ENCODE assay signal across 19 cellular contexts in genomic region chr16:87549627-87550509, GRCh38. TPM values are rescaled to one million over a fixed set of nuclear protein-coding genes. Genes with fewer than 3 reads are reported as not detected.
DNase-seq lines count a peak whose midpoint lies in the region; ATAC-seq, FAIRE-seq and TF ChIP-seq lines count a peak whose summit lies in the region.
"Had no signal": no experiment of that assay in that cellular context is flagged by ENCODE, and none has a peak within 500 bp of the region (broad histone marks: within the 10 kb centered on the region; RNA-seq: fewer than 3 reads in every experiment).

No MANE protein-coding gene starts in this region.

- no peak for ATAC-seq in IMR-90 (ENCODE audit: low read depth)
- ATAC-seq in GM21447 (IDR thresholded peaks at IDR 0.05; ENCODE audit: unreplicated experiment): no peak
- ATAC-seq in left cardiac atrium: no peak

- H3K27ac Mint-ChIP-seq in activated CD4-positive, alpha-beta memory T cell treated with anti-CD3 and anti-CD28 coated beads for 36 hours: no peak overlapping the region
- no peak overlapping the region for H3K27ac Mint-ChIP-seq in activated CD4-positive, alpha-beta memory T cell treated with anti-CD3 and anti-CD28 coated beads, Interleukin-2, amount 10 ng/mL, durations not matched to agents 7 days and 5 days

- H3K36me3 Mint-ChIP-seq in activated CD4-positive, alpha-beta memory T cell treated with anti-CD3 and anti-CD28 coated beads for 36 hours: no peaks in the 10 kb centered on the region
- H3K36me3 Mint-ChIP-seq in activated CD4-positive, alpha-beta memory T cell treated with anti-CD3 and anti-CD28 coated beads, Interleukin-2, amount 10 ng/mL, durations not matched to agents 7 days and 5 days (ENCODE audit: low read depth): no peaks in the 10 kb centered on the region

- TF ChIP-seq EP300 in H1 (IDR thresholded peaks at IDR 0.05; ENCODE audit: borderline replicate concordance in 1 of 2, low read depth in 2 of 2, low read length in 2 of 2): no peak

- 0 out of 2 replicates have a peak, but pooled peaks cover 2% of the 10 kb centered on the region for H3K9me1 ChIP-seq in IMR-90 (ENCODE audit: insufficient read depth, low read length)

- dilution Hi-C loops in IMR-90 (cut with HindIII; ENCODE audit: low sequenced_read_pairs, unreplicated experiment): no loop called here

- no peak overlapping the region for H3K27ac ChIP-seq in IMR-90 (ENCODE audit: insufficient read depth, low read length)
- no peak overlapping the region for H3K27ac ChIP-seq in H1 (ENCODE audit: low read depth, low read length)
- H3K27ac ChIP-seq in trophoblast cell (ENCODE audit: low read depth, low read length): no peak overlapping the region
- H3K27ac ChIP-seq: BLaER1 treated with 17β-estradiol and CSF1 and Interleukin-3, amounts not matched to agents 10 nM and 100 nM; HL-60; RWPE1; SJCRH30 had no signal

- peaks cover 12% of the 10 kb centered on the region for H3K9me3 Mint-ChIP-seq in activated CD4-positive, alpha-beta memory T cell treated with anti-CD3 and anti-CD28 coated beads for 36 hours
- peaks cover 4% of the 10 kb centered on the region for H3K9me3 Mint-ChIP-seq in activated CD4-positive, alpha-beta memory T cell treated with anti-CD3 and anti-CD28 coated beads, Interleukin-2, amount 10 ng/mL, durations not matched to agents 7 days and 5 days

- H3K79me1 ChIP-seq in IMR-90 (ENCODE audit: low read depth in 1 of 2, low read length in 2 of 2) (no peaks in the 10 kb centered on the region), H1 (ENCODE audit: low read depth, low read length) (no peaks in the 10 kb centered on the region), trophoblast cell (ENCODE audit: low read length) (no peaks in the 10 kb centered on the region)

- no peak overlapping the region for H4K12ac ChIP-seq in trophoblast cell (ENCODE audit: low read depth, low read length)

- peaks cover 12% of the 10 kb centered on the region for H3K27me3 Mint-ChIP-seq in activated CD4-positive, alpha-beta memory T cell treated with anti-CD3 and anti-CD28 coated beads for 36 hours
- H3K27me3 Mint-ChIP-seq in activated CD4-positive, alpha-beta memory T cell treated with anti-CD3 and anti-CD28 coated beads, Interleukin-2, amount 10 ng/mL, durations not matched to agents 7 days and 5 days: peaks cover 13% of the 10 kb centered on the region

- H3K27me3 ChIP-seq in IMR-90 (ENCODE audit: control insufficient read depth, insufficient read depth, low read length) (peaks cover 33% of the 10 kb centered on the region; the same call in 1 of the 2 replicates), H1 (replicated peaks in 1 of 4; ENCODE audit: control insufficient read depth in 3 of 4, extremely low read depth in 1 of 4, insufficient read depth in 3 of 4, low read length in 3 of 4) (no peaks in the 10 kb centered on the region; a peak in 1 of 7 replicates), trophoblast cell (ENCODE audit: insufficient read depth, low read length) (peaks cover 1% of the 10 kb centered on the region)
- H3K27me3 ChIP-seq: SJCRH30 had no signal

- intact Hi-C loops in activated CD4-positive, alpha-beta memory T cell treated with anti-CD3 and anti-CD28 coated beads for 36 hours (cut with micrococcal nuclease): loop anchor here (2.0 kb wide), 1 partner anchor 87 kb away; no protein-coding TSS in a partner anchor
- intact Hi-C loops in IMR-90 (cut with micrococcal nuclease) (loop anchor here (2.0 kb wide), 1 partner anchor 85 kb away; no protein-coding TSS in a partner anchor), left cardiac atrium (cut with DNase I) (loop anchor here in 1 of 2 donors (5.0 kb wide), 1 partner anchor 133 kb away; no protein-coding TSS in a partner anchor)

- H4K91ac ChIP-seq in IMR-90 (ENCODE audit: insufficient read depth, low read depth, low read length): no peak overlapping the region
- peak overlapping the region; percentile 91 for H4K91ac ChIP-seq in H1 (replicated peaks; ENCODE audit: insufficient read length, low read length)
- no peak overlapping the region for H4K91ac ChIP-seq in trophoblast cell (ENCODE audit: low read depth, low read length)

- H2AFZ ChIP-seq in IMR-90 (replicated peaks; ENCODE audit: low read length, poor library complexity) (peak overlapping the region; percentile 70), H1 (ENCODE audit: low read length) (no peak overlapping the region), trophoblast cell (ENCODE audit: insufficient read depth, low read length, poor library complexity) (no peak overlapping the region)

- POLR2A ChIA-PET in activated CD4-positive, alpha-beta memory T cell treated with anti-CD3 and anti-CD28 coated beads for 36 hours (lab: Charles Lee): no interaction called here
- POLR2A ChIA-PET in activated CD4-positive, alpha-beta memory T cell treated with anti-CD3 and anti-CD28 coated beads, Interleukin-2, amount 10 ng/mL, durations not matched to agents 7 days and 5 days (lab: Charles Lee): no interaction called here
- POLR2A ChIA-PET in IMR-90 (lab: Charles Lee; ENCODE audit: unreplicated experiment): no interaction called here
- POLR2A ChIA-PET in H1 (lab: Charles Lee; ENCODE audit: partially characterized antibody): no interaction called here

- no peaks in the 10 kb centered on the region for H3K4me1 Mint-ChIP-seq in activated CD4-positive, alpha-beta memory T cell treated with anti-CD3 and anti-CD28 coated beads for 36 hours (ENCODE audit: low read depth)
- peaks cover 1% of the 10 kb centered on the region for H3K4me1 Mint-ChIP-seq in activated CD4-positive, alpha-beta memory T cell treated with anti-CD3 and anti-CD28 coated beads, Interleukin-2, amount 10 ng/mL, durations not matched to agents 7 days and 5 days

- H3K56ac ChIP-seq in IMR-90 (ENCODE audit: extremely low read depth, insufficient read depth, low read length) (no peak overlapping the region), H1 (replicated peaks; ENCODE audit: insufficient read length, low read depth, low read length) (no peak overlapping the region)

- H3K4ac ChIP-seq in IMR-90 (ENCODE audit: low read depth, low read length) (no peak overlapping the region), H1 (replicated peaks; ENCODE audit: insufficient read length, low read depth, low read length) (peak overlapping the region; percentile 83), trophoblast cell (ENCODE audit: low read depth, low read length) (no peak overlapping the region)

- no peak overlapping the region for H4K8ac ChIP-seq in IMR-90 (ENCODE audit: low read depth in 2 of 2, low read length in 2 of 2)
- no peak overlapping the region; the same call in 1 of the 2 replicates for H4K8ac ChIP-seq in H1 (ENCODE audit: extremely low read depth, insufficient read depth, low read length)
- H4K8ac ChIP-seq in trophoblast cell (ENCODE audit: low read depth, low read length): no peak overlapping the region

- H3K18ac ChIP-seq in IMR-90 (ENCODE audit: low read depth, low read length) (no peak overlapping the region), H1 (ENCODE audit: extremely low read depth, low read length) (no peak overlapping the region), trophoblast cell (ENCODE audit: low read length) (no peak overlapping the region)

- BruUV-seq in IMR-90 (replicated peaks; lab: Mats Ljungman, UMichigan): no TSS peak

- H2AK5ac ChIP-seq in IMR-90 (ENCODE audit: low read depth, low read length) (peak overlapping the region; percentile 67; the same call in 1 of the 2 replicates), H1 (ENCODE audit: low read depth, low read length) (peak overlapping the region; percentile 94), trophoblast cell (ENCODE audit: low read length) (no peak overlapping the region)

- H3K4me1 ChIP-seq in IMR-90 (ENCODE audit: control insufficient read depth, insufficient read depth, low read length) (no peaks in the 10 kb centered on the region; the same call in 1 of the 2 replicates), H1 (replicated peaks in 1 of 4; ENCODE audit: control insufficient read depth in 3 of 4, insufficient read depth in 4 of 4, low read length in 3 of 4) (no peaks in the 10 kb centered on the region; a peak in 2 of 7 replicates), trophoblast cell (ENCODE audit: control insufficient read depth in 1 of 2, insufficient read depth in 2 of 2, low read length in 2 of 2) (no peaks in the 10 kb centered on the region)
- H3K4me1 ChIP-seq: SJCRH30 had no signal

- no peak for TF ChIP-seq POLR2A in IMR-90 (IDR thresholded peaks at IDR 0.05; ENCODE audit: low read depth, low read length)
- TF ChIP-seq POLR2A in H1 (IDR thresholded peaks at IDR 0.05; ENCODE audit: control extremely low read depth in 1 of 2, low read depth in 2 of 2, low read length in 2 of 2): no peak

- DNase-seq in activated CD4-positive, alpha-beta memory T cell treated with anti-CD3 and anti-CD28 coated beads for 36 hours: no peak
- no peak for DNase-seq in activated CD4-positive, alpha-beta memory T cell treated with anti-CD3 and anti-CD28 coated beads, Interleukin-2, amount 10 ng/mL, durations not matched to agents 7 days and 5 days
- no peak for DNase-seq in IMR-90
- no peak for DNase-seq in H1 (ENCODE audit: low read depth in 1 of 2, low spot score in 2 of 2)
- DNase-seq in trophoblast cell: no peak
- no peak for DNase-seq in mucosa of gallbladder (ENCODE audit: low spot score)
- DNase-seq in left cardiac atrium: no peak
- DNase-seq: DMS79 treated with DMSO at 0.1 percent for 48 hours, HCEC 1CT, KBM-7, MV-4-11, NCI-H1930 had no signal

- H3K9me3 ChIP-seq in IMR-90 (ENCODE audit: control insufficient read depth, insufficient read depth, low read length): peaks cover 8% of the 10 kb centered on the region
- peaks cover 7 to 8% of the 10 kb centered on the region in 2 experiments; a peak in 1 of 4 replicates for H3K9me3 ChIP-seq in H1 (ENCODE audit: insufficient read depth in 2 of 2, low read depth in 1 of 2, low read length in 1 of 2)
- H3K9me3 ChIP-seq in trophoblast cell (ENCODE audit: insufficient read depth, low read depth, low read length): peaks cover 16% of the 10 kb centered on the region
- H3K9me3 ChIP-seq: SJCRH30 had no signal

- WGBS in IMR-90 (ENCODE audit: extremely low coverage in 2 of 2, insufficient read length in 1 of 2), 2 experiments: 81% methylated on average over 18 of the region's 34 CpGs; no CpG with 5 or more reads in 1 of the 2 experiments
- 80% methylated on average over 34 of the region's 34 CpGs; no CpG with 5 or more reads in 1 of the 2 experiments for WGBS in H1 (ENCODE audit: extremely low coverage in 1 of 2, insufficient coverage in 1 of 2, insufficient read length in 1 of 2, insufficient replicate concordance in 2 of 2, low coverage in 1 of 2, low lambda C conversion rate in 2 of 2, missing lambda C conversion rate in 1 of 2), 2 experiments
- no CpG with 5 or more reads among the region's 34 CpGs for WGBS in trophoblast cell (ENCODE audit: extremely low coverage, insufficient coverage, insufficient read length)

- H3K23ac ChIP-seq in IMR-90 (ENCODE audit: low read depth, low read length) (no peak overlapping the region), H1 (ENCODE audit: insufficient read length) (no peak overlapping the region), trophoblast cell (ENCODE audit: low read length) (no peak overlapping the region)

- no peak overlapping the region for H2BK20ac ChIP-seq in IMR-90 (ENCODE audit: low read depth, low read length)
- no peak overlapping the region for H2BK20ac ChIP-seq in H1 (ENCODE audit: low read length)

- CTCF ChIA-PET in activated CD4-positive, alpha-beta memory T cell treated with anti-CD3 and anti-CD28 coated beads for 36 hours (lab: Charles Lee): interaction anchor here (1.6 to 1.9 kb wide), 3 partner anchors 8 to 86 kb away, joined by 5 to 11 read pairs (median 7); no protein-coding TSS in a partner anchor
- CTCF ChIA-PET in activated CD4-positive, alpha-beta memory T cell treated with anti-CD3 and anti-CD28 coated beads, Interleukin-2, amount 10 ng/mL, durations not matched to agents 7 days and 5 days (lab: Charles Lee): interaction anchor here (1.8 to 1.9 kb wide), 2 partner anchors 86 to 322 kb away, joined by 5 to 6 read pairs; no protein-coding TSS in a partner anchor
- CTCF ChIA-PET in IMR-90 (lab: Yijun Ruan, JAX): interaction anchor here (1.0 kb wide), 1 partner anchor 21 kb away, joined by 3 read pairs; no protein-coding TSS in a partner anchor
- CTCF ChIA-PET in H1 (lab: Charles Lee; ENCODE audit: partially characterized antibody): interaction anchor here (0.7 to 1.6 kb wide), 16 partner anchors 11 to 129 kb away, joined by 3 to 20 read pairs (median 4); no protein-coding TSS in a partner anchor

- no peak overlapping the region for H2BK15ac ChIP-seq in IMR-90 (ENCODE audit: low read depth, low read length)
- peak overlapping the region; percentile 97 for H2BK15ac ChIP-seq in H1 (ENCODE audit: low read length)

- H4K20me1 ChIP-seq in IMR-90 (ENCODE audit: insufficient read depth, low read length): peaks cover 5% of the 10 kb centered on the region; the same call in 1 of the 2 replicates
- H4K20me1 ChIP-seq in H1 (replicated peaks in 1 of 2; ENCODE audit: control insufficient read depth in 1 of 2, insufficient read depth in 2 of 2, low read length in 2 of 2): peaks cover 0 to 8% of the 10 kb centered on the region in 2 experiments

- TF ChIP-seq CTCF in IMR-90 (conservative IDR thresholded peaks at IDR 0.05; ENCODE audit: low read depth, low read length) (no peak), H1 (IDR thresholded peaks at IDR 0.05; ENCODE audit: control extremely low read depth in 1 of 3, insufficient read depth in 1 of 3, low read depth in 1 of 3, low read length in 3 of 3) (no peak)

- H3K4me2 ChIP-seq in IMR-90 (ENCODE audit: low read depth, low read length): no peak overlapping the region
- H3K4me2 ChIP-seq in H1 (ENCODE audit: insufficient read depth in 1 of 2, low read depth in 2 of 2, low read length in 2 of 2): no peak overlapping the region
- no peak overlapping the region for H3K4me2 ChIP-seq in trophoblast cell (ENCODE audit: low read length)
- H3K4me2 ChIP-seq: BLaER1 treated with 17β-estradiol and CSF1 and Interleukin-3, amounts not matched to agents 10 nM and 100 nM had no signal

- H2BK5ac ChIP-seq in IMR-90 (ENCODE audit: low read depth, low read length, poor library complexity, severe bottlenecking) (no peak overlapping the region), H1 (ENCODE audit: low read depth, low read length) (peak overlapping the region; percentile 88), trophoblast cell (ENCODE audit: low read depth, low read length, poor library complexity) (no peak overlapping the region)

- H3K79me2 ChIP-seq in H1 (ENCODE audit: control insufficient read depth in 1 of 2, insufficient read depth in 2 of 2, low read length in 2 of 2) (no peaks in the 10 kb centered on the region), trophoblast cell (ENCODE audit: control insufficient read depth, insufficient read depth, low read length, poor library complexity) (no peaks in the 10 kb centered on the region)

- H2BK120ac ChIP-seq in IMR-90 (ENCODE audit: low read depth, low read length): no peak overlapping the region
- peak overlapping the region; percentile 39 for H2BK120ac ChIP-seq in H1 (replicated peaks; ENCODE audit: low read depth, low read length)
- no peak overlapping the region for H2BK120ac ChIP-seq in trophoblast cell (ENCODE audit: insufficient read depth, low read length, poor library complexity)

- H3K14ac ChIP-seq in IMR-90 (replicated peaks; ENCODE audit: low read depth, low read length) (no peak overlapping the region), H1 (ENCODE audit: insufficient read length) (no peak overlapping the region), trophoblast cell (ENCODE audit: low read length) (no peak overlapping the region)

- no peak overlapping the region for H4K5ac ChIP-seq in IMR-90 (ENCODE audit: low read depth, low read length)
- no peak overlapping the region for H4K5ac ChIP-seq in H1 (ENCODE audit: insufficient read length, low read depth, low read length)

- TF ChIP-seq RAD21 in IMR-90 (IDR thresholded peaks at IDR 0.05; ENCODE audit: low read length): no peak
- no peak for TF ChIP-seq RAD21 in H1 (IDR thresholded peaks at IDR 0.05 in 1 of 2, conservative IDR thresholded peaks at IDR 0.05 in 1 of 2; ENCODE audit: low read depth in 2 of 2, low read length in 2 of 2)

- H3K23me2 ChIP-seq in H1 (ENCODE audit: low read depth, low read length): no peaks in the 10 kb centered on the region

- peak overlapping the region; percentile 2 for H3K4me3 Mint-ChIP-seq in activated CD4-positive, alpha-beta memory T cell treated with anti-CD3 and anti-CD28 coated beads for 36 hours
- no peak overlapping the region for H3K4me3 Mint-ChIP-seq in activated CD4-positive, alpha-beta memory T cell treated with anti-CD3 and anti-CD28 coated beads, Interleukin-2, amount 10 ng/mL, durations not matched to agents 7 days and 5 days
- H3K4me3 Mint-ChIP-seq: CD8-positive, alpha-beta memory T cell had no signal

- peak overlapping the region; percentile 83; the same call in 1 of the 2 replicates for H2BK12ac ChIP-seq in H1 (ENCODE audit: low read depth, low read length)
- no peak overlapping the region for H2BK12ac ChIP-seq in trophoblast cell (ENCODE audit: low read length)

- in situ Hi-C loops in IMR-90 (cut with MboI; ENCODE audit: low sequenced_read_pairs): no loop called here

- peak overlapping the region; percentile 72 for H2AK9ac ChIP-seq in IMR-90 (replicated peaks; ENCODE audit: low read depth, low read length, poor library complexity)

- no peaks in the 10 kb centered on the region for H3K36me3 ChIP-seq in IMR-90 (ENCODE audit: control insufficient read depth, insufficient read depth, low read length)
- H3K36me3 ChIP-seq in H1 (ENCODE audit: control insufficient read depth in 2 of 4, insufficient read depth in 4 of 4, low read length in 3 of 4): no peaks in the 10 kb centered on the region
- no peaks in the 10 kb centered on the region for H3K36me3 ChIP-seq in trophoblast cell (ENCODE audit: control insufficient read depth in 1 of 2, insufficient read depth in 2 of 2, low read length in 2 of 2)
- H3K36me3 ChIP-seq: BLaER1 treated with 17β-estradiol and CSF1 and Interleukin-3, amounts not matched to agents 10 nM and 100 nM; SJCRH30 had no signal

- H3K9ac ChIP-seq in IMR-90 (ENCODE audit: low read depth, low read length): no peak overlapping the region
- H3K9ac ChIP-seq in H1 (replicated peaks in 1 of 4; ENCODE audit: extremely low read depth in 1 of 4, low read depth in 3 of 4, low read length in 3 of 4): no peak overlapping the region
- no peak overlapping the region for H3K9ac ChIP-seq in trophoblast cell (ENCODE audit: low read length)
- H3K9ac ChIP-seq: BLaER1 treated with 17β-estradiol and CSF1 and Interleukin-3, amounts not matched to agents 10 nM and 100 nM had no signal

- H3K4me3 ChIP-seq in IMR-90 (ENCODE audit: insufficient read depth, low read depth, low read length) (no peak overlapping the region), H1 (ENCODE audit: extremely low read depth in 1 of 4, insufficient read depth in 2 of 4, low read depth in 3 of 4, low read length in 4 of 4) (no peak overlapping the region), trophoblast cell (ENCODE audit: low read depth, low read length) (peak overlapping the region; percentile 49)
- H3K4me3 ChIP-seq: BLaER1 treated with 17β-estradiol and CSF1 and Interleukin-3, amounts not matched to agents 10 nM and 100 nM; SJCRH30 had no signal

- FAIRE-seq in H1 (lab: Jason Lieb, UNC): no peak
- FAIRE-seq: G401.6 had no signal

RNA-seq across cellular contexts. Expression of gene JPH3, which starts 52.4 kb away (rescaled TPM):
- under 1 TPM; 0.07 to 0.12 TPM for total RNA-seq in activated CD4-positive, alpha-beta memory T cell treated with anti-CD3 and anti-CD28 coated beads for 36 hours
- total RNA-seq in activated CD4-positive, alpha-beta memory T cell treated with anti-CD3 and anti-CD28 coated beads, Interleukin-2, amount 10 ng/mL, durations not matched to agents 7 days and 5 days: not detected
- under 0.01 TPM in 1 of 2 replicates, not detected in the other for total RNA-seq in IMR-90 (2012; rRNA removed)
- polyA plus RNA-seq in IMR-90 (2012; rRNA removed): 0.01 and 0.03 TPM in 2 replicates
- polyA plus RNA-seq in IMR-90 (2012; cell fraction: cytosol; rRNA removed): 0.05 and 0.06 TPM in 2 replicates
- polyA plus RNA-seq in IMR-90 (2012; cell fraction: nucleus; rRNA removed; ENCODE audit: low replicate concordance): 0.02 and 0.05 TPM in 2 replicates
- total RNA-seq in H1 (2021; fragmentation: NEBNext Ultra II Directional; extraction: Animal tissue kit (Norgen Biotek cat#: 25700)): 28.3 and 28.4 TPM in 2 replicates
- 10.3 and 19.3 TPM in 2 replicates for polyA plus RNA-seq in H1 (2011; rRNA removed)
- 16.6 TPM for polyA plus RNA-seq in H1 (2011; cell fraction: cytosol; rRNA removed)
- polyA plus RNA-seq in H1 (2011; cell fraction: nucleus; rRNA removed): 21.3 TPM
- 10.2 to 20.9 TPM (median 18.6 TPM) in 4 replicates for polyA plus RNA-seq in H1 (2012, experiment 1 of 2)
- 15.9 TPM for polyA plus RNA-seq in H1 (2012, experiment 2 of 2)
- polyA plus RNA-seq in H1 (2013, experiment 1 of 2): 13.8 TPM
- 14.8 TPM for polyA plus RNA-seq in H1 (2013, experiment 2 of 2)
- 6.4 and 9.5 TPM in 2 replicates for polyA minus RNA-seq in H1 (2011; rRNA and poly(A)+ RNA removed)
- 15.0 TPM for polyA minus RNA-seq in H1 (2011; cell fraction: cytosol; rRNA and poly(A)+ RNA removed)
- polyA minus RNA-seq in H1 (2011; cell fraction: nucleus; rRNA and poly(A)+ RNA removed): 16.9 TPM
- polyA plus RNA-seq in trophoblast cell (2013): 5.7 and 6.2 TPM in 2 replicates
- 0.32 TPM for total RNA-seq in mucosa of gallbladder
- under 1 TPM; 0.05 to 0.09 TPM for total RNA-seq in left cardiac atrium
- total RNA-seq: CD8-positive, alpha-beta memory T cell; SJCRH30 had no signal
- polyA plus RNA-seq: CD8-positive, alpha-beta memory T cell had no signal

RNA-seq across cellular contexts. Expression of gene ZCCHC14, which starts 57.0 kb away (rescaled TPM):
- 10 to 100 TPM in 1 of 2 experiments, 1 to 10 TPM in 1; 8.7 to 10.6 TPM for total RNA-seq in activated CD4-positive, alpha-beta memory T cell treated with anti-CD3 and anti-CD28 coated beads for 36 hours
- total RNA-seq in activated CD4-positive, alpha-beta memory T cell treated with anti-CD3 and anti-CD28 coated beads, Interleukin-2, amount 10 ng/mL, durations not matched to agents 7 days and 5 days: 1 to 10 TPM; 4.2 to 5.0 TPM
- total RNA-seq in IMR-90 (2012; rRNA removed) (2.5 and 2.8 TPM in 2 replicates), mucosa of gallbladder (25.1 TPM), left cardiac atrium (10 to 100 TPM; 14.4 to 14.9 TPM)
- polyA plus RNA-seq in IMR-90 (2012; rRNA removed) (5.3 and 7.4 TPM in 2 replicates), H1 (2011; rRNA removed) (8.2 and 15.6 TPM in 2 replicates)
- 3.1 and 5.0 TPM in 2 replicates for polyA plus RNA-seq in IMR-90 (2012; cell fraction: cytosol; rRNA removed)
- polyA plus RNA-seq in IMR-90 (2012; cell fraction: nucleus; rRNA removed; ENCODE audit: low replicate concordance): 18.4 and 27.2 TPM in 2 replicates
- total RNA-seq in H1 (2021; fragmentation: NEBNext Ultra II Directional; extraction: Animal tissue kit (Norgen Biotek cat#: 25700)): 27.1 and 28.2 TPM in 2 replicates
- 6.5 TPM for polyA plus RNA-seq in H1 (2011; cell fraction: cytosol; rRNA removed)
- polyA plus RNA-seq in H1 (2011; cell fraction: nucleus; rRNA removed): 44.9 TPM
- polyA plus RNA-seq in H1 (2012, experiment 1 of 2): 14.6 to 17.2 TPM (median 16.2 TPM) in 4 replicates
- polyA plus RNA-seq in H1 (2012, experiment 2 of 2): 3.6 TPM
- polyA plus RNA-seq in H1 (2013, experiment 1 of 2): 13.4 TPM
- 13.2 TPM for polyA plus RNA-seq in H1 (2013, experiment 2 of 2)
- 7.8 and 11.3 TPM in 2 replicates for polyA minus RNA-seq in H1 (2011; rRNA and poly(A)+ RNA removed)
- polyA minus RNA-seq in H1 (2011; cell fraction: cytosol; rRNA and poly(A)+ RNA removed): 16.9 TPM
- polyA minus RNA-seq in H1 (2011; cell fraction: nucleus; rRNA and poly(A)+ RNA removed): 19.5 TPM
- 9.7 and 10.4 TPM in 2 replicates for polyA plus RNA-seq in trophoblast cell (2013)

Comparison
In these comparisons a context has a peak if more than half of its experiments do, and no peak if none do; other contexts are left out.
1. RNA of gene JPH3, which starts 52.4 kb away (total RNA-seq): 28.3 to 28.4 TPM in H1; 0.32 TPM in mucosa of gallbladder (single experiment), 0.07 to 0.12 TPM in activated CD4-positive, alpha-beta memory T cell treated with anti-CD3 and anti-CD28 coated beads for 36 hours, 0.05 to 0.09 TPM in left cardiac atrium, not detected in activated CD4-positive, alpha-beta memory T cell treated with anti-CD3 and anti-CD28 coated beads, Interleukin-2, amount 10 ng/mL, durations not matched to agents 7 days and 5 days and under 0.01 TPM in IMR-90; every median in the first group is over 10 times any median in the second.